Comparison of ENCODE assay signal across 16 cellular contexts in the genomic region with DNA sequence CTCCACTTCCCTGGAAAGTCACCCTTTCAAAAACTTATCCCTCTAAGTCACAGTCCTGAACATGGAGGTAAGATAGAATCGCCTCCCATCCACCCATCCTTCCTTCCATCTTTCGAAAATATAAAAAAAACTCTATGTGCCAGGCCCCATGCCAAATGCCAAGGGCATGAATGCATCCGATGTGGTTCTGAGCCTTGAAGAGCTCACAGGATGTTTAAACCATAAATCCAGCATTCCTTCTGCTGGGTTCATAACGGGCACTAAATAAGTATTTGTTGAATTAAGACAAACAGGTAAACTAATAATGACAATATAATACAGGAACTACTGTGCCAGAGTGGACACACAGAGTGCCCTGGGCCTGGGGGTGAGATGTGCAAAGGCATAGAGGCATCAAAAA.
DNase-seq lines count a peak whose midpoint lies in the region; ATAC-seq and TF ChIP-seq lines count a peak whose summit lies in the region.
"Had no signal": no experiment of that assay in that cellular context is flagged by ENCODE, and none has a peak within 500 bp of the region (broad histone marks: within the 10 kb centered on the region; RNA-seq: fewer than 3 reads in every experiment).

No MANE protein-coding gene starts in this region.

- ATAC-seq in HG03139 (IDR thresholded peaks at IDR 0.05; ENCODE audit: unreplicated experiment) = no peak
- ATAC-seq in HG02623 (IDR thresholded peaks at IDR 0.05; ENCODE audit: unreplicated experiment) = no peak
- ATAC-seq in GM18867 (IDR thresholded peaks at IDR 0.05; ENCODE audit: unreplicated experiment) = no peak
- ATAC-seq in activated naive CD4-positive, alpha-beta T cell treated with anti-CD3 and anti-CD28 coated beads, Interleukin-2, amount 50 U/mL, for 72 hours = no peak
- ATAC-seq: A549; activated CD8-positive, alpha-beta T cell treated with anti-CD3 and anti-CD28 coated beads for 36 hours had no signal

- no peak overlapping the region for H3K4me3 ChIP-seq in foreskin fibroblast (ENCODE audit: low read depth in 1 of 2, low read length in 2 of 2)
- H3K4me3 ChIP-seq: A549, spleen, thyroid gland had no signal

- in situ Hi-C loops in ACHN (cut with HindIII; ENCODE audit: low pct_ligation_motif_present, low pct_unique_long_range_greater_than_20kb, low sequenced_read_pairs) = no loop called here

- no peaks in the 10 kb centered on the region for H3K36me3 Mint-ChIP-seq in activated naive CD4-positive, alpha-beta T cell treated with anti-CD3 and anti-CD28 coated beads, Interleukin-2, amount 50 U/mL, for 72 hours

- peak; percentile 82 for DNase-seq in ACHN
- peak; percentile 85 for DNase-seq in HT1080 (ENCODE audit: low read depth)
- peak; percentile 39 for DNase-seq in amniotic epithelial cell (ENCODE audit: low read depth)
- DNase-seq in foreskin fibroblast = peak; percentile 69 to 79
- DNase-seq in activated naive CD4-positive, alpha-beta T cell treated with anti-CD3 and anti-CD28 coated beads, Interleukin-2, amount 50 U/mL, for 72 hours (ENCODE audit: low spot score in 2 of 2) = no peak
- DNase-seq: activated CD8-positive, alpha-beta T cell treated with anti-CD3 and anti-CD28 coated beads for 36 hours; activated gamma-delta T cell; NCI-H524 treated with DMSO at 0.1 percent for 48 hours; nucleus accumbens; spleen had no signal

- H3K27ac Mint-ChIP-seq in activated naive CD4-positive, alpha-beta T cell treated with anti-CD3 and anti-CD28 coated beads, Interleukin-2, amount 50 U/mL, for 72 hours = no peak overlapping the region
- H3K27ac Mint-ChIP-seq: activated CD8-positive, alpha-beta T cell treated with anti-CD3 and anti-CD28 coated beads for 36 hours had no signal

- TF ChIP-seq CTCF in foreskin fibroblast (IDR thresholded peaks at IDR 0.05; ENCODE audit: low read depth, low read length) = no peak

- no peaks in the 10 kb centered on the region for H3K9me3 Mint-ChIP-seq in activated naive CD4-positive, alpha-beta T cell treated with anti-CD3 and anti-CD28 coated beads, Interleukin-2, amount 50 U/mL, for 72 hours
- H3K9me3 Mint-ChIP-seq: activated CD8-positive, alpha-beta T cell treated with anti-CD3 and anti-CD28 coated beads for 36 hours; central memory CD8-positive, alpha-beta T cell had no signal

Comparison
In these comparisons a context has a peak if more than half of its experiments do, and no peak if none do; other contexts are left out.
1. DNase-seq: peak in ACHN (single experiment), HT1080 (single experiment), amniotic epithelial cell (single experiment) and foreskin fibroblast (2 of 2); none in activated naive CD4-positive, alpha-beta T cell treated with anti-CD3 and anti-CD28 coated beads, Interleukin-2, amount 50 U/mL, for 72 hours (0 of 2).